18 cellular contexts compared by ENCODE assay signal in genomic region chr9:108163321-108164005, GRCh38.
DNase-seq lines count a peak whose midpoint lies in the region; TF ChIP-seq lines count a peak whose summit lies in the region.
"Had no signal": no experiment of that assay in that cellular context is flagged by ENCODE, and none has a peak within 500 bp of the region (broad histone marks: within the 10 kb centered on the region; RNA-seq: fewer than 3 reads in every experiment).

No MANE protein-coding gene starts in this region.

- H3K4me3 ChIP-seq in osteoblast (ENCODE audit: insufficient read depth, low read length) (no peak overlapping the region), transverse colon (no peak overlapping the region), colonic mucosa (no peak overlapping the region)
- H3K4me3 ChIP-seq: BLaER1 treated with 17β-estradiol and CSF1 and Interleukin-3, amounts not matched to agents 10 nM and 100 nM; left lung; right lobe of liver; tibial artery had no signal

- no peak for TF ChIP-seq POLR2A in transverse colon (IDR thresholded peaks at IDR 0.05)

- in situ Hi-C loops in transverse colon (cut with MboI; ENCODE audit: low pct_ligation_motif_present in 1 of 4, low pct_unique_long_range_greater_than_20kb in 1 of 4, low sequenced_read_pairs in 3 of 4): loop anchor here in 1 of 4 donors (25.0 kb wide), 1 partner anchor 101 kb away; no protein-coding TSS in a partner anchor

- no peaks in the 10 kb centered on the region for H3K79me2 ChIP-seq in osteoblast (ENCODE audit: insufficient read depth, low read length)

- H3K27ac ChIP-seq in osteoblast (ENCODE audit: low read depth, low read length) (peak overlapping the region; percentile 53), transverse colon (no peak overlapping the region), colonic mucosa (no peak overlapping the region)
- H3K27ac ChIP-seq: BLaER1 treated with 17β-estradiol and CSF1 and Interleukin-3, amounts not matched to agents 10 nM and 100 nM; left lung; right lobe of liver; tibial artery had no signal

- intact Hi-C loops in transverse colon (cut with DNase I; ENCODE audit: low total_unique reads) (no loop called here), colonic mucosa (cut with DNase I) (no loop called here)

- no peaks in the 10 kb centered on the region for H3K27me3 ChIP-seq in osteoblast (ENCODE audit: insufficient read depth, low read length)
- H3K27me3 ChIP-seq in transverse colon: no peaks in the 10 kb centered on the region
- no peaks in the 10 kb centered on the region for H3K27me3 ChIP-seq in colonic mucosa
- H3K27me3 ChIP-seq: BLaER1 treated with 17β-estradiol and CSF1 and Interleukin-3, amounts not matched to agents 10 nM and 100 nM; left lung; right lobe of liver; tibial artery had no signal

- DNase-seq in GM03348 (ENCODE audit: low spot score): peak; percentile 31
- peak; percentile 81 for DNase-seq in RPMI7951 (ENCODE audit: low read depth)
- DNase-seq in fibroblast of peridontal ligament (ENCODE audit: extremely low read depth): peak; percentile 43
- peak; percentile 51 for DNase-seq in osteoblast (ENCODE audit: insufficient read length, low spot score, missing footprints)
- DNase-seq in transverse colon: no peak
- no peak for DNase-seq in colonic mucosa
- no peak for DNase-seq in COLO829 (ENCODE audit: low spot score)
- no peak for DNase-seq in AML-193 (lab: John Stamatoyannopoulos, UW)
- DNase-seq: activated CD4-positive, alpha-beta memory T cell treated with anti-CD3 and anti-CD28 coated beads, Interleukin-2, amount 10 ng/mL, durations not matched to agents 7 days and 5 days; cortex of kidney; DND-41; hippocampal formation; left lung; naive thymus-derived CD8-positive, alpha-beta T cell; right lobe of liver; stimulated activated CD4-positive, alpha-beta T cell treated with anti-CD3 and anti-CD28 coated beads, Interleukin-4, amount 100 ng/mL, for 1 hour had no signal

- H3K9ac ChIP-seq in colonic mucosa (ENCODE audit: low read depth in 2 of 2, low read length in 2 of 2): no peak overlapping the region
- H3K9ac ChIP-seq: BLaER1 treated with 17β-estradiol and CSF1 and Interleukin-3, amounts not matched to agents 10 nM and 100 nM had no signal

- H2AFZ ChIP-seq in osteoblast (ENCODE audit: low read length): no peak overlapping the region

- no peak for TF ChIP-seq CTCF in osteoblast (IDR thresholded peaks at IDR 0.05; ENCODE audit: extremely low read depth, low read depth, low read length)
- TF ChIP-seq CTCF in transverse colon (IDR thresholded peaks at IDR 0.05): no peak
- TF ChIP-seq CTCF in colonic mucosa (IDR thresholded peaks at IDR 0.05): no peak

- 83 to 90% methylated on average over 5 to 6 of the region's 6 CpGs for WGBS in transverse colon (ENCODE audit: low coverage in 1 of 2), 2 donors

- no peak for TF ChIP-seq EP300 in transverse colon (IDR thresholded peaks at IDR 0.05; ENCODE audit: low read depth)

- H3K9me3 ChIP-seq in osteoblast (ENCODE audit: low read depth, low read length): no peaks in the 10 kb centered on the region
- no peaks in the 10 kb centered on the region for H3K9me3 ChIP-seq in transverse colon
- H3K9me3 ChIP-seq in colonic mucosa: no peaks in the 10 kb centered on the region
- H3K9me3 ChIP-seq: BLaER1 treated with 17β-estradiol and CSF1 and Interleukin-3, amounts not matched to agents 10 nM and 100 nM; left lung; right lobe of liver; tibial artery had no signal

- H3K4me1 ChIP-seq in osteoblast (ENCODE audit: insufficient read depth, low read length) (peaks cover 24% of the 10 kb centered on the region), transverse colon (peaks cover 0 to 7% (median 2%) of the 10 kb centered on the region in 4 donors), colonic mucosa (peaks cover 9% of the 10 kb centered on the region)
- H3K4me1 ChIP-seq: left lung, right lobe of liver, tibial artery had no signal

- no peaks in the 10 kb centered on the region for H3K36me3 ChIP-seq in osteoblast (ENCODE audit: insufficient read depth, low read length)
- H3K36me3 ChIP-seq in transverse colon: no peaks in the 10 kb centered on the region
- H3K36me3 ChIP-seq in colonic mucosa: no peaks in the 10 kb centered on the region
- H3K36me3 ChIP-seq: BLaER1 treated with 17β-estradiol and CSF1 and Interleukin-3, amounts not matched to agents 10 nM and 100 nM; left lung; right lobe of liver; tibial artery had no signal

- no peaks in the 10 kb centered on the region for H4K20me1 ChIP-seq in osteoblast (ENCODE audit: insufficient read depth, low read length)
- H4K20me1 ChIP-seq: BLaER1 treated with 17β-estradiol and CSF1 and Interleukin-3, amounts not matched to agents 10 nM and 100 nM had no signal

- H3K4me2 ChIP-seq in osteoblast (ENCODE audit: insufficient read depth, low read length): peak overlapping the region; percentile 30

Comparison
In these comparisons a context has a peak if more than half of its experiments do, and no peak if none do; other contexts are left out.
1. DNase-seq: peak in GM03348 (single experiment), RPMI7951 (single experiment), fibroblast of peridontal ligament (single experiment) and osteoblast (single experiment); none in transverse colon (single experiment), colonic mucosa (single experiment), COLO829 (single experiment) and AML-193 (0 of 2).